Comparison of ENCODE assay signal across 16 cellular contexts in genomic region chr10:42875792-42876191, GRCh38.
DNase-seq lines count a peak whose midpoint lies in the region; ATAC-seq and TF ChIP-seq lines count a peak whose summit lies in the region.
"Had no signal": no experiment of that assay in that cellular context is flagged by ENCODE, and none has a peak within 500 bp of the region (broad histone marks: within the 10 kb centered on the region; RNA-seq: fewer than 3 reads in every experiment).

No MANE protein-coding gene starts in this region.

- H3K79me2 ChIP-seq in HCT116 (ENCODE audit: insufficient read depth, low read length), result no peaks in the 10 kb centered on the region

- H3K36me3 ChIP-seq in HCT116 (ENCODE audit: control insufficient read depth in 1 of 2, insufficient read depth in 2 of 2, low read length in 2 of 2) (no peaks in the 10 kb centered on the region), colonic mucosa (no peaks in the 10 kb centered on the region)
- H3K36me3 ChIP-seq: vagina had no signal

- H3K9ac ChIP-seq in HCT116 (ENCODE audit: low read length) (no peak overlapping the region), colonic mucosa (ENCODE audit: low read depth in 2 of 2, low read length in 2 of 2) (no peak overlapping the region)

- POLR2A ChIA-PET in HCT116 (lab: Charles Lee), result no interaction called here

- H2AFZ ChIP-seq in HCT116 (ENCODE audit: low read depth, low read length, poor library complexity, severe bottlenecking), result no peak overlapping the region

- DNase-seq in ACHN (peak; percentile 42), HCT116 (ENCODE audit: low read depth, low spot score) (no peak), colonic mucosa (peak; percentile 25), left lobe of liver (ENCODE audit: low spot score) (no peak), inferior parietal cortex (ENCODE audit: extremely low spot score) (no peak), NCI-H187 treated with DMSO at 0.1 percent for 48 hours (lab: John Stamatoyannopoulos, UW) (no peak)
- no peak for DNase-seq in activated effector memory CD4-positive, alpha-beta T cell treated with anti-CD3 and anti-CD28 coated beads, Interleukin-2, amount 50 U/mL, for 16 hours
- DNase-seq: activated CD4-positive, alpha-beta T cell treated with anti-CD3 and anti-CD28 coated beads, Interleukin-2, amount 10 ng/mL, durations not matched to agents 7 days and 5 days; effector CD8-positive, alpha-beta T cell; H9; NCI-H1092 treated with DMSO at 0.1 percent for 48 hours; NCI-H446 treated with DMSO at 0.1 percent for 48 hours; OCI-M1 had no signal

- intact Hi-C loops in HCT116 (cut with micrococcal nuclease), result no loop called here
- intact Hi-C loops in colonic mucosa (cut with DNase I), result no loop called here

- CTCF ChIA-PET in HCT116 (lab: Charles Lee), result no interaction called here

- ATAC-seq in HCT116 (no peak), left lobe of liver (peak; percentile 30), HG03521 (IDR thresholded peaks at IDR 0.05; ENCODE audit: unreplicated experiment) (no peak)

- H3K9me3 ChIP-seq in HCT116 (ENCODE audit: control insufficient read depth in 1 of 2, insufficient read depth in 1 of 2, low read depth in 1 of 2, low read length in 2 of 2) (no peaks in the 10 kb centered on the region), colonic mucosa (no peaks in the 10 kb centered on the region)
- H3K9me3 ChIP-seq: vagina had no signal

- no peaks in the 10 kb centered on the region for H3K27me3 ChIP-seq in HCT116 (ENCODE audit: insufficient read depth, low read length)
- H3K27me3 ChIP-seq in colonic mucosa, result no peaks in the 10 kb centered on the region
- H3K27me3 ChIP-seq: vagina had no signal

- in situ Hi-C loops in ACHN (cut with HindIII; ENCODE audit: low pct_ligation_motif_present, low pct_unique_long_range_greater_than_20kb, low sequenced_read_pairs), result no loop called here

- TF ChIP-seq CTCF in HCT116 (IDR thresholded peaks at IDR 0.05 in 2 of 3, conservative IDR thresholded peaks at IDR 0.05 in 1 of 3; ENCODE audit: borderline replicate concordance in 1 of 3, insufficient read depth in 1 of 3, low read depth in 2 of 3, low read length in 2 of 3) (no peak), colonic mucosa (IDR thresholded peaks at IDR 0.05) (no peak)

- H3K4me1 ChIP-seq in HCT116 (ENCODE audit: control insufficient read depth in 1 of 2, insufficient read depth in 2 of 2, low read length in 2 of 2) (peaks cover 0 to 8% of the 10 kb centered on the region in 2 experiments; a peak in 1 of 4 replicates), colonic mucosa (no peaks in the 10 kb centered on the region)

- no TSS peak for BruUV-seq in HCT116 (replicated peaks; lab: Mats Ljungman, UMichigan)

- peak overlapping the region; percentile 19; the same call in 1 of the 2 replicates for H3K4me2 ChIP-seq in HCT116 (ENCODE audit: low read length)

- RAD21 ChIA-PET in HCT116 (lab: Charles Lee; ENCODE audit: low non-redundant PET in 1 of 2, low total read pairs in 2 of 2, uncharacterized antibody in 2 of 2, unreplicated experiment in 2 of 2), result no interaction called here

- no peaks in the 10 kb centered on the region for H3K9me2 ChIP-seq in HCT116 (ENCODE audit: insufficient read depth)

- H4K20me1 ChIP-seq in HCT116 (ENCODE audit: insufficient read depth), result no peaks in the 10 kb centered on the region

- H3K27ac ChIP-seq in HCT116 (ENCODE audit: low read depth, low read length) (no peak overlapping the region), colonic mucosa (no peak overlapping the region)
- H3K27ac ChIP-seq: C4-2B, vagina had no signal

- H3K4me3 ChIP-seq in HCT116 (replicated peaks in 1 of 2; ENCODE audit: low read depth in 1 of 2, low read length in 2 of 2) (no peak overlapping the region), colonic mucosa (no peak overlapping the region)
- H3K4me3 ChIP-seq: vagina had no signal

- TF ChIP-seq RAD21 in HCT116 (IDR thresholded peaks at IDR 0.05; ENCODE audit: low read depth), result no peak

- no peak for TF ChIP-seq POLR2A in HCT116 (IDR thresholded peaks at IDR 0.05; ENCODE audit: borderline replicate concordance, extremely low read depth, insufficient read depth, insufficient read length)

TF ChIP-seq in HCT116, 20 proteins besides CTCF, POLR2A, EP300 and RAD21:
- no peak for TF ChIP-seq EZH2phosphoT487 (IDR thresholded peaks at IDR 0.05; ENCODE audit: borderline replicate concordance)
- TF ChIP-seq ZNF274 (IDR thresholded peaks at IDR 0.05; ENCODE audit: low read depth, low read length), result no peak
- no peak for TF ChIP-seq FOSL1 (IDR thresholded peaks at IDR 0.05; ENCODE audit: low read depth)
- no peak for TF ChIP-seq ZBTB33 (IDR thresholded peaks at IDR 0.05; ENCODE audit: extremely low read depth, insufficient replicate concordance, low read length)
- no peak for TF ChIP-seq YY1 (IDR thresholded peaks at IDR 0.05; ENCODE audit: extremely low read depth, insufficient replicate concordance, low read depth, low read length)
- TF ChIP-seq EZH2 (IDR thresholded peaks at IDR 0.05), result no peak
- TF ChIP-seq TCF7L2 (IDR thresholded peaks at IDR 0.05; ENCODE audit: borderline replicate concordance, extremely low read depth, insufficient read depth, insufficient read length), result no peak
- TF ChIP-seq JUND (IDR thresholded peaks at IDR 0.05), result no peak
- no peak for TF ChIP-seq POLR2AphosphoS5 (IDR thresholded peaks at IDR 0.05; ENCODE audit: low read depth, low read length)
- TF ChIP-seq, protein P1, sequence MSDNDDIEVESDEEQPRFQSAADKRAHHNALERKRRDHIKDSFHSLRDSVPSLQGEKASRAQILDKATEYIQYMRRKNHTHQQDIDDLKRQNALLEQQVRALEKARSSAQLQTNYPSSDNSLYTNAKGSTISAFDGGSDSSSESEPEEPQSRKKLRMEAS (IDR thresholded peaks at IDR 0.05), result no peak
- TF ChIP-seq ATF3 (IDR thresholded peaks at IDR 0.05), result no peak
- no peak for TF ChIP-seq CEBPB (IDR thresholded peaks at IDR 0.05; ENCODE audit: low read depth)
- no peak for TF ChIP-seq ELF1 (IDR thresholded peaks at IDR 0.05; ENCODE audit: borderline replicate concordance, low read depth)
- no peak for TF ChIP-seq ZFX (IDR thresholded peaks at IDR 0.05)
- no peak for TF ChIP-seq SRF (IDR thresholded peaks at IDR 0.05; ENCODE audit: low read depth)
- no peak for TF ChIP-seq EGR1 (IDR thresholded peaks at IDR 0.05; ENCODE audit: low read depth)
TF ChIP-seq in HCT116: peak in this region for 0.

Comparison
In these comparisons a context has a peak if more than half of its experiments do, and no peak if none do; other contexts are left out.
1. DNase-seq: peak in ACHN (single experiment) and colonic mucosa (single experiment); none in HCT116 (single experiment), left lobe of liver (single experiment), inferior parietal cortex (single experiment), NCI-H187 treated with DMSO at 0.1 percent for 48 hours (single experiment) and activated effector memory CD4-positive, alpha-beta T cell treated with anti-CD3 and anti-CD28 coated beads, Interleukin-2, amount 50 U/mL, for 16 hours (single experiment).